Comparison of ENCODE assay signal across 8 cellular contexts in the genomic region with DNA sequence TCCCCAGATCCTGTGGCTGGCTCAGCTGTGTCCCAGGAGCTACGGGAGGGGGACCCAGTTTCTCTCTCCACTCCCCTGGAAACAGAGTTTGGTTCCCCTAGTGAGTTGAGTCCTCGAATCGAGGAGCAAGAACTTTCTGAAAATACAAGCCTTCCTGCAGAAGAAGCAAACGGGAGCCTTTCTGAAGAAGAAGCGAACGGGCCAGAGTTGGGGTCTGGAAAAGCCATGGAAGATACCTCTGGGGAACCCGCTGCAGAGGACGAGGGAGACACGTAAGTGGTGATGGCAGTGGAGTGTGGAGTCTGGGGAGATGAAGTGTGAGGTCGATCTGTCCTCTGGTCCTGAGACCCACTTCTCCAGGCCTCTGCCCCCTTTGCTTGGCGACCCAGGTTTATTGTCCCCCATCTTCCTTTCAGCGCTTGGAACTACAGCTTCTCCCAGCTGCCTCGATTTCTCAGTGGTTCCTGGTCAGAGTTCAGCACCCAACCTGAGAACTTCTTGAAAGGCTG. TPM values are rescaled to one million over a fixed set of nuclear protein-coding genes. Genes with fewer than 3 reads are reported as not detected.
A peak's percentile ranks its signal among the peaks of the same experiment; 100 is the strongest.
DNase-seq lines count a peak whose midpoint lies in the region; ATAC-seq and TF ChIP-seq lines count a peak whose summit lies in the region.

No MANE protein-coding gene starts in this region.

- H3K4me3 ChIP-seq in left ventricle myocardium inferior (peak overlapping the region; percentile 95), breast epithelium (peak overlapping the region; percentile 85 to 96 (median 95)), mononuclear cell (ENCODE audit: low read length) (peak overlapping the region; percentile 100), aorta (ENCODE audit: low read length in 2 of 2) (peak overlapping the region; percentile 13 to 30)

- no peak for TF ChIP-seq POLR2A in breast epithelium (IDR thresholded peaks at IDR 0.05)

- H3K9me3 ChIP-seq in left ventricle myocardium inferior (replicated peaks) (no peaks in the 10 kb centered on the region), breast epithelium (no peaks in the 10 kb centered on the region), mononuclear cell (ENCODE audit: low read depth, low read length) (no peaks in the 10 kb centered on the region), aorta (ENCODE audit: control insufficient read depth, low read length) (no peaks in the 10 kb centered on the region)

- no peak for ATAC-seq in Right ventricle myocardium inferior
- ATAC-seq in aorta (ENCODE audit: low FRiP score): no peak
- ATAC-seq in HG02798 (IDR thresholded peaks at IDR 0.05; ENCODE audit: poor library complexity, unreplicated experiment): no peak
- ATAC-seq in GM18519 (IDR thresholded peaks at IDR 0.05; ENCODE audit: low FRiP score, unreplicated experiment): no peak

- H3K27me3 ChIP-seq in left ventricle myocardium inferior (ENCODE audit: low read depth): no peaks in the 10 kb centered on the region
- H3K27me3 ChIP-seq in breast epithelium: no peaks in the 10 kb centered on the region
- no peaks in the 10 kb centered on the region for H3K27me3 ChIP-seq in mononuclear cell (ENCODE audit: insufficient read depth, low read length)
- no peaks in the 10 kb centered on the region for H3K27me3 ChIP-seq in aorta (ENCODE audit: control insufficient read depth in 1 of 2, insufficient read depth in 2 of 2, low read length in 1 of 2)

- intact Hi-C loops in left ventricle myocardium inferior (cut with micrococcal nuclease) (loop anchor here (5.0 kb wide), 1 partner anchor 57 kb away; a partner anchor contains a TSS), Right ventricle myocardium inferior (cut with DNase I) (loop anchor here (1.0 to 5.0 kb wide), 2 partner anchors 37 to 74 kb away; a partner anchor contains a TSS), breast epithelium (cut with DNase I; ENCODE audit: low total_unique reads) (no loop called here), aorta (cut with DNase I) (loop anchor here (5.0 to 10.0 kb wide), 3 partner anchors 62 to 466 kb away; a partner anchor contains a TSS)

- DNase-seq in left ventricle myocardium inferior: no peak
- DNase-seq in Right ventricle myocardium inferior (ENCODE audit: missing footprints): no peak
- no peak for DNase-seq in breast epithelium (ENCODE audit: low spot score in 2 of 2)
- DNase-seq in aorta: no peak
- no peak for DNase-seq in DMS79 treated with DMSO at 0.1 percent for 48 hours (lab: John Stamatoyannopoulos, UW)

- no peak for TF ChIP-seq CTCF in left ventricle myocardium inferior (IDR thresholded peaks at IDR 0.05; ENCODE audit: borderline replicate concordance)
- TF ChIP-seq CTCF in breast epithelium (IDR thresholded peaks at IDR 0.05): no peak

- 9 to 14% methylated on average over 13 of the region's 13 CpGs for WGBS in aorta, 2 donors

- H3K36me3 ChIP-seq in left ventricle myocardium inferior (peaks cover 13% of the 10 kb centered on the region), breast epithelium (no peaks in the 10 kb centered on the region), aorta (ENCODE audit: control insufficient read depth in 1 of 2, insufficient read depth in 2 of 2, low read length in 1 of 2) (no peaks in the 10 kb centered on the region)

- H3K4me1 ChIP-seq in left ventricle myocardium inferior (peaks cover 49% of the 10 kb centered on the region), breast epithelium (peaks cover 4 to 8% of the 10 kb centered on the region in 2 donors), mononuclear cell (ENCODE audit: insufficient read depth, low read length) (peaks cover 30% of the 10 kb centered on the region), aorta (ENCODE audit: control insufficient read depth in 1 of 2, insufficient read depth in 2 of 2, low read length in 2 of 2) (no peaks in the 10 kb centered on the region)

- peak overlapping the region; percentile 99 for H3K27ac ChIP-seq in left ventricle myocardium inferior (replicated peaks)
- H3K27ac ChIP-seq in breast epithelium: peak overlapping the region; percentile 75 to 81
- H3K27ac ChIP-seq in aorta (ENCODE audit: low read depth in 1 of 2, low read length in 2 of 2): peak overlapping the region in 1 of 2 donors; percentile 34

RNA-seq across cellular contexts. Expression of a gene that starts 0.6 kb away (rescaled TPM):
- 4.7 TPM for total RNA-seq in left ventricle myocardium inferior
- 5.6 TPM for total RNA-seq in Right ventricle myocardium inferior
- total RNA-seq in breast epithelium: 1 to 10 TPM; 3.6 to 5.4 (median 4.2) TPM
- 3.6 TPM for total RNA-seq in mononuclear cell
- 1 to 10 TPM; 3.6 to 4.8 TPM for total RNA-seq in aorta
- 1 to 10 TPM; 4.8 to 7.3 TPM for polyA plus RNA-seq in aorta

RNA-seq across cellular contexts. Expression of a gene that starts 1.6 kb away (rescaled TPM):
- 11.7 TPM for total RNA-seq in left ventricle myocardium inferior
- total RNA-seq in Right ventricle myocardium inferior: 15.4 TPM
- 10 to 100 TPM; 23.9 to 31.9 (median 24.2) TPM for total RNA-seq in breast epithelium
- 9.9 TPM for total RNA-seq in mononuclear cell
- total RNA-seq in aorta: 10 to 100 TPM; 26.8 to 45.3 TPM
- 10 to 100 TPM in 1 of 2 donors, 1 to 10 TPM in 1; 9.5 to 10.2 TPM for polyA plus RNA-seq in aorta

RNA-seq across cellular contexts. Expression of a gene that starts 16.1 kb away (rescaled TPM):
- not detected for total RNA-seq in left ventricle myocardium inferior
- 0.11 TPM for total RNA-seq in Right ventricle myocardium inferior
- total RNA-seq in breast epithelium: 1 to 10 TPM in 2 of 3 donors, under 1 TPM in 1; 0.48 to 5.7 (median 3.3) TPM
- not detected for total RNA-seq in mononuclear cell
- total RNA-seq in aorta: under 1 TPM; 0.19 to 0.84 TPM
- under 1 TPM in 1 of 2 donors, not detected in 1; 0.15 TPM for polyA plus RNA-seq in aorta

RNA-seq across cellular contexts. Expression of a gene that starts 28.7 kb away (rescaled TPM):
- total RNA-seq in left ventricle myocardium inferior (0.33 TPM), Right ventricle myocardium inferior (not detected), breast epithelium (1 to 10 TPM in 1 of 3 donors, under 1 TPM in 2; 0.16 to 1.5 (median 0.98) TPM), mononuclear cell (under 0.01 TPM), aorta (1 to 10 TPM in 1 of 2 donors, under 1 TPM in 1; 0.16 to 1.6 TPM)
- polyA plus RNA-seq in aorta: under 1 TPM in 1 of 2 donors, not detected in 1; 0.08 TPM

RNA-seq across cellular contexts. Expression of a gene that starts 38.1 kb away (rescaled TPM):
- total RNA-seq in left ventricle myocardium inferior (2.8 TPM), Right ventricle myocardium inferior (3.8 TPM), breast epithelium (1 to 10 TPM in 1 of 3 donors, under 1 TPM in 2; 0.16 to 1.2 (median 0.98) TPM), mononuclear cell (not detected), aorta (1 to 10 TPM; 2.0 to 7.2 TPM)
- 1 to 10 TPM; 1.9 to 2.8 TPM for polyA plus RNA-seq in aorta

Comparison
In these comparisons a context has a peak if more than half of its experiments do, and no peak if none do; other contexts are left out.
1. H3K4me3 ChIP-seq: peak in every context shown above with its lines; median percentile 100 in mononuclear cell; 95 in left ventricle myocardium inferior; 95 in breast epithelium; 22 in aorta.